32 cellular contexts compared by ENCODE assay signal in genomic region chr3:110292102-110292501, GRCh38.
"Had no signal": no experiment of that assay in that cellular context is flagged by ENCODE, and none has a peak within 500 bp of the region (broad histone marks: within the 10 kb centered on the region; RNA-seq: fewer than 3 reads in every experiment).

No MANE protein-coding gene starts in this region.

- DNase-seq: activated CD4-positive, alpha-beta T cell treated with anti-CD3 and anti-CD28 coated beads for 1 hour; activated CD4-positive, alpha-beta T cell treated with anti-CD3 and anti-CD28 coated beads for 4 hours; activated CD4-positive, alpha-beta T cell treated with anti-CD3 and anti-CD28 coated beads, Interleukin-2, amount 10 ng/mL, durations not matched to agents 7 days and 5 days; activated CD4-positive, alpha-beta T cell treated with anti-CD3 and anti-CD28 coated beads, Interleukin-2, amount 50 U/mL, for 48 hours; activated CD8-positive, alpha-beta memory T cell treated with anti-CD3 and anti-CD28 coated beads for 24 hours; activated CD8-positive, alpha-beta T cell treated with anti-CD3 and anti-CD28 coated beads for 36 hours; activated effector memory CD4-positive, alpha-beta T cell treated with Interleukin-2 at 50 U/mL for 16 hours; activated gamma-delta T cell treated with Interleukin-2 at 50 U/mL for 16 hours; activated naive CD4-positive, alpha-beta T cell treated with Interleukin-2 at 50 U/mL for 16 hours; activated naive CD8-positive, alpha-beta T cell treated with anti-CD3 and anti-CD28 coated beads for 36 hours; activated naive CD8-positive, alpha-beta T cell treated with anti-CD3 and anti-CD28 coated beads, Interleukin-2, amount 50 U/mL, for 24 hours; activated T-cell treated with anti-CD3 and anti-CD28 coated beads, Interleukin-2, amount 50 U/mL, for 4 hours; adrenal gland; amygdala; aorta; central memory CD4-positive, alpha-beta T cell; cerebellar nuclear complex; dorsolateral prefrontal cortex; effector memory CD4-positive, alpha-beta T cell; endodermal cell; erythroblast; foreskin keratinocyte; heart right ventricle; T-helper 1 cell; T-helper 17 cell; T1000 had no signal

- H3K36me3 ChIP-seq: adrenal gland, breast epithelium, cardiac muscle cell, esophagus muscularis mucosa, gastroesophageal sphincter, heart right ventricle had no signal

- H3K4me3 ChIP-seq: adrenal gland, breast epithelium, cardiac muscle cell, coronary artery, dorsolateral prefrontal cortex, esophagus muscularis mucosa, gastroesophageal sphincter, heart right ventricle had no signal

- H3K4me1 ChIP-seq: adrenal gland, breast epithelium, esophagus muscularis mucosa, foreskin keratinocyte, gastroesophageal sphincter, heart right ventricle had no signal

- ATAC-seq: activated CD8-positive, alpha-beta T cell treated with anti-CD3 and anti-CD28 coated beads for 36 hours; activated naive CD8-positive, alpha-beta T cell treated with anti-CD3 and anti-CD28 coated beads, Interleukin-2, amount 50 U/mL, for 24 hours; activated T-cell treated with anti-CD3 and anti-CD28 coated beads, Interleukin-2, amount 50 U/mL, for 4 hours; activated T-helper 17 cell treated with anti-CD3 and anti-CD28 coated beads, Interleukin-2, amount 50 U/mL, for 72 hours; foreskin keratinocyte; gastroesophageal sphincter; heart right ventricle; T-helper 17 cell had no signal

- H3K27ac ChIP-seq: adrenal gland, breast epithelium, cardiac muscle cell, coronary artery, esophagus muscularis mucosa, foreskin keratinocyte, gastroesophageal sphincter, heart right ventricle had no signal

- H3K27me3 ChIP-seq: adrenal gland, breast epithelium, cardiac muscle cell, dorsolateral prefrontal cortex, esophagus muscularis mucosa, foreskin keratinocyte, gastroesophageal sphincter, heart right ventricle had no signal
